9 cellular contexts compared by ENCODE assay signal in genomic region chr18:31680836-31681568, GRCh38. TPM values are rescaled to one million over a fixed set of nuclear protein-coding genes. Genes with fewer than 3 reads are reported as not detected.
A peak's percentile ranks its signal among the peaks of the same experiment; 100 is the strongest.
DNase-seq lines count a peak whose midpoint lies in the region; ATAC-seq, FAIRE-seq and TF ChIP-seq lines count a peak whose summit lies in the region.
"Had no signal": no experiment of that assay in that cellular context is flagged by ENCODE, and none has a peak within 500 bp of the region (broad histone marks: within the 10 kb centered on the region; RNA-seq: fewer than 3 reads in every experiment).

No MANE protein-coding gene starts in this region.

- H3K27ac Mint-ChIP-seq in activated CD8-positive, alpha-beta memory T cell treated with anti-CD3 and anti-CD28 coated beads, Interleukin-2, amount 10 ng/mL, durations not matched to agents 7 days and 5 days: no peak overlapping the region

- H3K27me3 ChIP-seq in SK-N-SH (ENCODE audit: insufficient read depth) (no peaks in the 10 kb centered on the region), Loucy (ENCODE audit: insufficient read depth, low read length, poor library complexity, severe bottlenecking) (no peaks in the 10 kb centered on the region)

- peaks cover 71% of the 10 kb centered on the region for H3K27me3 Mint-ChIP-seq in activated CD8-positive, alpha-beta memory T cell treated with anti-CD3 and anti-CD28 coated beads, Interleukin-2, amount 10 ng/mL, durations not matched to agents 7 days and 5 days

- H3K4me3 ChIP-seq in SK-N-SH (ENCODE audit: low read depth in 2 of 2, low read length in 1 of 2) (no peak overlapping the region), Loucy (ENCODE audit: low read length, poor library complexity, severe bottlenecking) (peak overlapping the region; percentile 93), retinal pigment epithelial cell (ENCODE audit: low read length) (no peak overlapping the region)

- TF ChIP-seq RAD21 in SK-N-SH (IDR thresholded peaks at IDR 0.05; ENCODE audit: low read length): no peak

- peak; percentile 23; the same call in 1 of the 2 replicates for TF ChIP-seq CTCF in SK-N-SH (IDR thresholded peaks at IDR 0.05)
- TF ChIP-seq CTCF in Loucy (conservative IDR thresholded peaks at IDR 0.05; ENCODE audit: low read length): peak; percentile 65
- peak; percentile 51 for TF ChIP-seq CTCF in retinal pigment epithelial cell (conservative IDR thresholded peaks at IDR 0.05; ENCODE audit: low read depth, low read length)
- no peak for TF ChIP-seq CTCF in D721Med (IDR thresholded peaks at IDR 0.05; ENCODE audit: insufficient read depth, missing control alignments)

- H3K4me3 Mint-ChIP-seq in activated CD8-positive, alpha-beta memory T cell treated with anti-CD3 and anti-CD28 coated beads, Interleukin-2, amount 10 ng/mL, durations not matched to agents 7 days and 5 days: no peak overlapping the region

- H3K9ac ChIP-seq in SK-N-SH: no peak overlapping the region
- peak overlapping the region; percentile 87 for H3K9ac ChIP-seq in Loucy (ENCODE audit: low read depth, low read length, poor library complexity, severe bottlenecking)

- no peak for FAIRE-seq in D721Med (lab: Jason Lieb, UNC)

- peaks cover 1% of the 10 kb centered on the region for H3K36me3 Mint-ChIP-seq in activated CD8-positive, alpha-beta memory T cell treated with anti-CD3 and anti-CD28 coated beads, Interleukin-2, amount 10 ng/mL, durations not matched to agents 7 days and 5 days

- H3K4me1 ChIP-seq in SK-N-SH (ENCODE audit: control insufficient read depth in 1 of 2, insufficient read depth in 2 of 2, low read depth in 1 of 2, low read length in 1 of 2) (peaks cover 11 to 15% of the 10 kb centered on the region in 2 experiments; a peak in 3 of 4 replicates), Loucy (ENCODE audit: insufficient read depth, low read length, poor library complexity, severe bottlenecking) (peaks cover 86% of the 10 kb centered on the region)

- no peaks in the 10 kb centered on the region for H3K9me3 Mint-ChIP-seq in activated CD8-positive, alpha-beta memory T cell treated with anti-CD3 and anti-CD28 coated beads, Interleukin-2, amount 10 ng/mL, durations not matched to agents 7 days and 5 days (ENCODE audit: low read depth)

- no peak for TF ChIP-seq EP300 in SK-N-SH (IDR thresholded peaks at IDR 0.05; ENCODE audit: borderline replicate concordance in 1 of 2, low read depth in 1 of 2, low read length in 1 of 2)

- POLR2A ChIA-PET in SK-N-SH (lab: Yijun Ruan, JAX): no interaction called here

- H3F3A ChIP-seq in SK-N-SH (replicated peaks; ENCODE audit: insufficient read depth) (peaks cover 17% of the 10 kb centered on the region), Loucy (ENCODE audit: low read depth) (peaks cover 12% of the 10 kb centered on the region; the same call in 1 of the 2 replicates)

- no peaks in the 10 kb centered on the region for H4K20me1 ChIP-seq in SK-N-SH (ENCODE audit: insufficient read depth)
- peaks cover 69% of the 10 kb centered on the region for H4K20me1 ChIP-seq in Loucy (ENCODE audit: insufficient read depth, low read length, poor library complexity, severe bottlenecking)

- H3K9me3 ChIP-seq in SK-N-SH (no peaks in the 10 kb centered on the region), Loucy (ENCODE audit: insufficient read depth, low read depth, low read length) (no peaks in the 10 kb centered on the region)

- CTCF ChIA-PET in SK-N-SH (lab: Yijun Ruan, JAX): interaction anchor here (0.9 to 1.3 kb wide), 3 partner anchors 8 to 14 kb away, joined by 3 read pairs; no protein-coding TSS in a partner anchor
- CTCF ChIA-PET in activated CD8-positive, alpha-beta memory T cell treated with anti-CD3 and anti-CD28 coated beads, Interleukin-2, amount 10 ng/mL, durations not matched to agents 7 days and 5 days (lab: Charles Lee): no interaction called here

- H3K79me2 ChIP-seq in SK-N-SH (ENCODE audit: insufficient read depth) (peaks cover 29% of the 10 kb centered on the region; the same call in 1 of the 2 replicates), Loucy (ENCODE audit: insufficient read depth, low read length) (peaks cover 91% of the 10 kb centered on the region)

- DNase-seq in SK-N-SH: no peak
- DNase-seq in dermis blood vessel endothelial cell: peak; percentile 43
- DNase-seq in retinal pigment epithelial cell (ENCODE audit: low read depth): no peak
- no peak for DNase-seq in activated CD8-positive, alpha-beta memory T cell treated with anti-CD3 and anti-CD28 coated beads, Interleukin-2, amount 10 ng/mL, durations not matched to agents 7 days and 5 days
- no peak for DNase-seq in D721Med (ENCODE audit: insufficient read length, low spot score)

- peaks cover 8% of the 10 kb centered on the region for H3K4me1 Mint-ChIP-seq in activated CD8-positive, alpha-beta memory T cell treated with anti-CD3 and anti-CD28 coated beads, Interleukin-2, amount 10 ng/mL, durations not matched to agents 7 days and 5 days

- ATAC-seq in SK-N-SH treated with all-trans-retinoic acid at 6 μM for 48 hours: no peak
- no peak for ATAC-seq in activated CD8-positive, alpha-beta memory T cell treated with anti-CD3 and anti-CD28 coated beads, Interleukin-2, amount 10 ng/mL, durations not matched to agents 7 days and 5 days
- ATAC-seq in HG02970 (IDR thresholded peaks at IDR 0.05; ENCODE audit: low FRiP score, unreplicated experiment): no peak

- WGBS in SK-N-SH (ENCODE audit: low lambda C conversion rate): 91% methylated on average over 2 of the region's 2 CpGs

- H3K36me3 ChIP-seq in SK-N-SH (replicated peaks in 1 of 2; ENCODE audit: control insufficient read depth in 1 of 2, insufficient read depth in 2 of 2, low read length in 1 of 2) (no peaks in the 10 kb centered on the region), Loucy (ENCODE audit: insufficient read depth, low read length) (no peaks in the 10 kb centered on the region)

- H3K27ac ChIP-seq in SK-N-SH (ENCODE audit: low read depth in 2 of 2, low read length in 1 of 2): no peak overlapping the region

- no peak overlapping the region for H3K4me2 ChIP-seq in SK-N-SH
- peak overlapping the region; percentile 93 for H3K4me2 ChIP-seq in Loucy (ENCODE audit: low read depth, low read length, poor library complexity, severe bottlenecking)

- H2AFZ ChIP-seq in SK-N-SH (ENCODE audit: low read depth) (no peak overlapping the region), Loucy (ENCODE audit: low read length) (no peak overlapping the region)

- no peaks in the 10 kb centered on the region for H3K9me2 ChIP-seq in SK-N-SH
- H3K9me2 ChIP-seq in Loucy (replicated peaks; ENCODE audit: low read depth, low read length): no peaks in the 10 kb centered on the region

TF ChIP-seq in SK-N-SH, 30 proteins besides CTCF, POLR2A, EP300 and RAD21 (continues in another document):
- TF ChIP-seq RXRA (IDR thresholded peaks at IDR 0.05; ENCODE audit: borderline replicate concordance, low read depth) (no peak), FOXM1 (IDR thresholded peaks at IDR 0.05; ENCODE audit: low read depth) (no peak), POLR2AphosphoS5 (IDR thresholded peaks at IDR 0.05; ENCODE audit: low read depth, low read length) (no peak), EZH2phosphoT487 (IDR thresholded peaks at IDR 0.05; ENCODE audit: borderline replicate concordance, low read depth) (no peak), JUND (IDR thresholded peaks at IDR 0.05) (no peak)
- TF ChIP-seq, protein P1, sequence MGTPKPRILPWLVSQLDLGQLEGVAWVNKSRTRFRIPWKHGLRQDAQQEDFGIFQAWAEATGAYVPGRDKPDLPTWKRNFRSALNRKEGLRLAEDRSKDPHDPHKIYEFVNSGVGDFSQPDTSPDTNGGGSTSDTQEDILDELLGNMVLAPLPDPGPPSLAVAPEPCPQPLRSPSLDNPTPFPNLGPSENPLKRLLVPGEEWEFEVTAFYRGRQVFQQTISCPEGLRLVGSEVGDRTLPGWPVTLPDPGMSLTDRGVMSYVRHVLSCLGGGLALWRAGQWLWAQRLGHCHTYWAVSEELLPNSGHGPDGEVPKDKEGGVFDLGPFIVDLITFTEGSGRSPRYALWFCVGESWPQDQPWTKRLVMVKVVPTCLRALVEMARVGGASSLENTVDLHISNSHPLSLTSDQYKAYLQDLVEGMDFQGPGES (IDR thresholded peaks at IDR 0.05; ENCODE audit: low read depth, low read length): no peak
- TF ChIP-seq, protein P2, sequence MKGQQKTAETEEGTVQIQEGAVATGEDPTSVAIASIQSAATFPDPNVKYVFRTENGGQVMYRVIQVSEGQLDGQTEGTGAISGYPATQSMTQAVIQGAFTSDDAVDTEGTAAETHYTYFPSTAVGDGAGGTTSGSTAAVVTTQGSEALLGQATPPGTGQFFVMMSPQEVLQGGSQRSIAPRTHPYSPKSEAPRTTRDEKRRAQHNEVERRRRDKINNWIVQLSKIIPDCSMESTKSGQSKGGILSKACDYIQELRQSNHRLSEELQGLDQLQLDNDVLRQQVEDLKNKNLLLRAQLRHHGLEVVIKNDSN (IDR thresholded peaks at IDR 0.05; ENCODE audit: borderline replicate concordance, low read depth): no peak

TF ChIP-seq in SK-N-SH treated with all-trans-retinoic acid at 6 μM for 48 hours, 23 proteins besides CTCF, POLR2A, EP300 and RAD21:
- TF ChIP-seq ESRRG (CRISPR knock-in tag; IDR thresholded peaks at IDR 0.05): no peak

RNA-seq across cellular contexts. Expression of gene B4GALT6, which starts 3.4 kb away (rescaled TPM):
- 2.8 and 3.1 TPM in 2 replicates for polyA plus RNA-seq in SK-N-SH (2012; rRNA removed)
- polyA plus RNA-seq in SK-N-SH (2012; cell fraction: cytosol; rRNA removed): 6.0 and 7.1 TPM in 2 replicates
- 2.9 and 4.8 TPM in 2 replicates for polyA plus RNA-seq in SK-N-SH (2012; cell fraction: nucleus; rRNA removed)
- 3.4 and 6.6 TPM in 2 replicates for total RNA-seq in dermis blood vessel endothelial cell
- 1 to 10 TPM in 1 of 2 experiments, under 1 TPM in 1; 0.41 to 1.8 TPM for total RNA-seq in activated CD8-positive, alpha-beta memory T cell treated with anti-CD3 and anti-CD28 coated beads, Interleukin-2, amount 10 ng/mL, durations not matched to agents 7 days and 5 days
- total RNA-seq: LHCN-M2 had no signal
